11 cellular contexts compared by ENCODE assay signal in the genomic region with DNA sequence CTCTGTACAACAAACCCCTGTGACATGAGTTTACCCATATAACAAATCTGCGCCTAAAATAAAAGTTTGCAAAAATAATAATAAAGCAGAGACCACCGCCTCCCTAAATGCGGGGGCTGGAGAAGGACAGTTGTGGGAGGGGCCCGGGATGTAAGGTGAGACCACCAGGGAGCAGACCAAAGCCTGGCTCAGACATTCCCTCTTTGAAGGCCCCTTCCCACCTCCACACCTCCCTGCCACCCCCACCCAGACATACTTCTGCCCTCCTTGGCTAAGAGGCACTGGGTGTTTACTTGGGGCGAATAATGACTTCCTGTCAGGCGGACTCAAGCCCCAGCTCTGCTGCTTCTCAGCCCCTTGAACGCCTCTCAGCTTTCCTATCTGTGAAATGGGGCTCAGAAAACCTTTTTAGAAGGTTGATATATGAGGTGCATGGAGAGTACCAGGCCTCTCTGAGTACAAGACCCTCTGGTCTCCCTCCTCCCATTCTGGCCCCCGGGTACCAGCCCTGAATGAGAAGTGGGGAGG. TPM values are rescaled to one million over a fixed set of nuclear protein-coding genes. Genes with fewer than 3 reads are reported as not detected.
DNase-seq lines count a peak whose midpoint lies in the region; ATAC-seq and TF ChIP-seq lines count a peak whose summit lies in the region.
"Had no signal": no experiment of that assay in that cellular context is flagged by ENCODE, and none has a peak within 500 bp of the region (broad histone marks: within the 10 kb centered on the region; RNA-seq: fewer than 3 reads in every experiment).

No MANE protein-coding gene starts in this region.

- no peaks in the 10 kb centered on the region for H3K9me3 ChIP-seq in tibial artery

- no peaks in the 10 kb centered on the region for H3K36me3 ChIP-seq in tibial artery

- CTCF ChIA-PET in activated CD8-positive, alpha-beta T cell treated with anti-CD3 and anti-CD28 coated beads, Interleukin-2, amount 10 ng/mL, durations not matched to agents 7 days and 5 days (lab: Charles Lee), result interaction anchor here (1.0 kb wide), 1 partner anchor 10 kb away, joined by 4 read pairs; no protein-coding TSS in a partner anchor
- CTCF ChIA-PET in activated CD8-positive, alpha-beta T cell treated with anti-CD3 and anti-CD28 coated beads for 36 hours (lab: Charles Lee), result interaction anchor here (0.6 to 1.0 kb wide), 2 partner anchors 8 to 663 kb away, joined by 3 read pairs; no protein-coding TSS in a partner anchor

- peaks cover 3 to 35% (median 33%) of the 10 kb centered on the region in 4 donors for H3K4me1 ChIP-seq in tibial artery

- H3K27ac Mint-ChIP-seq in activated CD8-positive, alpha-beta T cell treated with anti-CD3 and anti-CD28 coated beads, Interleukin-2, amount 10 ng/mL, durations not matched to agents 7 days and 5 days, result peak overlapping the region; percentile 41
- no peak overlapping the region for H3K27ac Mint-ChIP-seq in activated CD8-positive, alpha-beta T cell treated with anti-CD3 and anti-CD28 coated beads for 36 hours
- peak overlapping the region; percentile 76 for H3K27ac Mint-ChIP-seq in dendritic cell treated with granulocyte-macrophage colony-stimulating factor and Interleukin-4, amounts not matched to agents 40 ng/mL and 50 ng/mL, for 4 days
- peak overlapping the region; percentile 93 for H3K27ac Mint-ChIP-seq in mesothelial cell of epicardium

- H3K9me3 Mint-ChIP-seq in activated CD8-positive, alpha-beta T cell treated with anti-CD3 and anti-CD28 coated beads, Interleukin-2, amount 10 ng/mL, durations not matched to agents 7 days and 5 days (ENCODE audit: insufficient read depth), result no peaks in the 10 kb centered on the region
- H3K9me3 Mint-ChIP-seq in activated CD8-positive, alpha-beta T cell treated with anti-CD3 and anti-CD28 coated beads for 36 hours, result no peaks in the 10 kb centered on the region
- H3K9me3 Mint-ChIP-seq in dendritic cell treated with granulocyte-macrophage colony-stimulating factor and Interleukin-4, amounts not matched to agents 40 ng/mL and 50 ng/mL, for 4 days, result no peaks in the 10 kb centered on the region
- no peaks in the 10 kb centered on the region for H3K9me3 Mint-ChIP-seq in mesothelial cell of epicardium

- POLR2A ChIA-PET in activated CD8-positive, alpha-beta T cell treated with anti-CD3 and anti-CD28 coated beads, Interleukin-2, amount 10 ng/mL, durations not matched to agents 7 days and 5 days (lab: Charles Lee), result no interaction called here
- POLR2A ChIA-PET in activated CD8-positive, alpha-beta T cell treated with anti-CD3 and anti-CD28 coated beads for 36 hours (lab: Charles Lee), result no interaction called here

- TF ChIP-seq CTCF in activated CD8-positive, alpha-beta T cell treated with anti-CD3 and anti-CD28 coated beads for 36 hours (IDR thresholded peaks at IDR 0.05), result no peak
- TF ChIP-seq CTCF in mesothelial cell of epicardium (IDR thresholded peaks at IDR 0.05; ENCODE audit: unreplicated experiment) (no peak), tibial artery (IDR thresholded peaks at IDR 0.05) (no peak)

- no peak for DNase-seq in activated CD8-positive, alpha-beta T cell treated with anti-CD3 and anti-CD28 coated beads, Interleukin-2, amount 10 ng/mL, durations not matched to agents 7 days and 5 days
- DNase-seq in activated CD8-positive, alpha-beta T cell treated with anti-CD3 and anti-CD28 coated beads for 36 hours, result no peak
- DNase-seq in mesothelial cell of epicardium (ENCODE audit: low spot score in 2 of 2, unreplicated experiment in 2 of 2) (no peak), tibial artery (no peak), hippocampal formation (lab: John Stamatoyannopoulos, UW) (no peak)
- DNase-seq: NCI-H1436 treated with DMSO at 0.1 percent for 48 hours had no signal

- peaks cover 34% of the 10 kb centered on the region for H3K4me1 Mint-ChIP-seq in activated CD8-positive, alpha-beta T cell treated with anti-CD3 and anti-CD28 coated beads, Interleukin-2, amount 10 ng/mL, durations not matched to agents 7 days and 5 days (ENCODE audit: low read depth)
- H3K4me1 Mint-ChIP-seq in activated CD8-positive, alpha-beta T cell treated with anti-CD3 and anti-CD28 coated beads for 36 hours (ENCODE audit: low read depth), result peaks cover 13% of the 10 kb centered on the region
- H3K4me1 Mint-ChIP-seq in dendritic cell treated with granulocyte-macrophage colony-stimulating factor and Interleukin-4, amounts not matched to agents 40 ng/mL and 50 ng/mL, for 4 days (ENCODE audit: low read depth), result peaks cover 53% of the 10 kb centered on the region
- peaks cover 28% of the 10 kb centered on the region for H3K4me1 Mint-ChIP-seq in mesothelial cell of epicardium

- ATAC-seq in activated CD8-positive, alpha-beta T cell treated with anti-CD3 and anti-CD28 coated beads, Interleukin-2, amount 10 ng/mL, durations not matched to agents 7 days and 5 days, result peak; percentile 15
- no peak for ATAC-seq in activated CD8-positive, alpha-beta T cell treated with anti-CD3 and anti-CD28 coated beads for 36 hours
- ATAC-seq in esophagus mucosa, result no peak
- ATAC-seq in GM21423 (IDR thresholded peaks at IDR 0.05; ENCODE audit: unreplicated experiment), result no peak

- intact Hi-C loops in activated CD8-positive, alpha-beta T cell treated with anti-CD3 and anti-CD28 coated beads for 36 hours (cut with micrococcal nuclease), result no loop called here
- intact Hi-C loops in dendritic cell treated with granulocyte-macrophage colony-stimulating factor and Interleukin-4, amounts not matched to agents 40 ng/mL and 50 ng/mL, for 4 days (cut with micrococcal nuclease), result loop anchor here (5.0 kb wide), 1 partner anchor 44 kb away; no protein-coding TSS in a partner anchor
- intact Hi-C loops in tibial artery (cut with DNase I; ENCODE audit: low total_unique reads), result no loop called here

- H3K4me3 Mint-ChIP-seq in activated CD8-positive, alpha-beta T cell treated with anti-CD3 and anti-CD28 coated beads, Interleukin-2, amount 10 ng/mL, durations not matched to agents 7 days and 5 days, result peak overlapping the region; percentile 24
- H3K4me3 Mint-ChIP-seq in activated CD8-positive, alpha-beta T cell treated with anti-CD3 and anti-CD28 coated beads for 36 hours, result no peak overlapping the region
- H3K4me3 Mint-ChIP-seq in dendritic cell treated with granulocyte-macrophage colony-stimulating factor and Interleukin-4, amounts not matched to agents 40 ng/mL and 50 ng/mL, for 4 days, result peak overlapping the region; percentile 6
- H3K4me3 Mint-ChIP-seq in mesothelial cell of epicardium, result no peak overlapping the region

- H3K27ac ChIP-seq in tibial artery, result peak overlapping the region; percentile 77 to 81

- no peaks in the 10 kb centered on the region for H3K27me3 ChIP-seq in tibial artery

- no peaks in the 10 kb centered on the region for H3K36me3 Mint-ChIP-seq in activated CD8-positive, alpha-beta T cell treated with anti-CD3 and anti-CD28 coated beads, Interleukin-2, amount 10 ng/mL, durations not matched to agents 7 days and 5 days (ENCODE audit: low read depth)
- H3K36me3 Mint-ChIP-seq in activated CD8-positive, alpha-beta T cell treated with anti-CD3 and anti-CD28 coated beads for 36 hours (ENCODE audit: low read depth), result no peaks in the 10 kb centered on the region
- no peaks in the 10 kb centered on the region for H3K36me3 Mint-ChIP-seq in dendritic cell treated with granulocyte-macrophage colony-stimulating factor and Interleukin-4, amounts not matched to agents 40 ng/mL and 50 ng/mL, for 4 days (ENCODE audit: low read depth)
- H3K36me3 Mint-ChIP-seq in mesothelial cell of epicardium, result no peaks in the 10 kb centered on the region

- H3K4me3 ChIP-seq in tibial artery, result peak overlapping the region in 1 of 2 donors; percentile 21

- H3K27me3 Mint-ChIP-seq in activated CD8-positive, alpha-beta T cell treated with anti-CD3 and anti-CD28 coated beads, Interleukin-2, amount 10 ng/mL, durations not matched to agents 7 days and 5 days (ENCODE audit: low read depth), result peaks cover 4% of the 10 kb centered on the region
- peaks cover 5% of the 10 kb centered on the region for H3K27me3 Mint-ChIP-seq in activated CD8-positive, alpha-beta T cell treated with anti-CD3 and anti-CD28 coated beads for 36 hours
- H3K27me3 Mint-ChIP-seq in dendritic cell treated with granulocyte-macrophage colony-stimulating factor and Interleukin-4, amounts not matched to agents 40 ng/mL and 50 ng/mL, for 4 days, result peaks cover 28% of the 10 kb centered on the region
- no peaks in the 10 kb centered on the region for H3K27me3 Mint-ChIP-seq in mesothelial cell of epicardium (ENCODE audit: low read depth)

RNA-seq across cellular contexts. Expression of gene GGTA1, which starts 58.8 kb away (rescaled TPM):
- total RNA-seq in activated CD8-positive, alpha-beta T cell treated with anti-CD3 and anti-CD28 coated beads, Interleukin-2, amount 10 ng/mL, durations not matched to agents 7 days and 5 days, result not detected
- total RNA-seq in activated CD8-positive, alpha-beta T cell treated with anti-CD3 and anti-CD28 coated beads for 36 hours, result not detected
- total RNA-seq in mesothelial cell of epicardium (0.22 TPM in 1 of 3 replicates, not detected in the others), esophagus mucosa (7.1 TPM)
- total RNA-seq: A673, kidney epithelial cell had no signal

Comparison
In these comparisons a context has a peak if more than half of its experiments do, and no peak if none do; other contexts are left out.
1. H3K4me3 Mint-ChIP-seq: peak in activated CD8-positive, alpha-beta T cell treated with anti-CD3 and anti-CD28 coated beads, Interleukin-2, amount 10 ng/mL, durations not matched to agents 7 days and 5 days (single experiment) and dendritic cell treated with granulocyte-macrophage colony-stimulating factor and Interleukin-4, amounts not matched to agents 40 ng/mL and 50 ng/mL, for 4 days (single experiment); none in activated CD8-positive, alpha-beta T cell treated with anti-CD3 and anti-CD28 coated beads for 36 hours (single experiment) and mesothelial cell of epicardium (single experiment).